1 cellular context compared by ENCODE assay signal in genomic region chr10:3784510-3785250, GRCh38.
TF ChIP-seq lines count a peak whose summit lies in the region.

Gene KLF6, minus strand, starts transcription at chr10:3785209. Its CDS starts 195 bp downstream, at chr10:3785014.

TF ChIP-seq in HepG2, 621 proteins besides CTCF, POLR2A, EP300 and RAD21 (continued from another document and continues in another):
- TF ChIP-seq RERE (CRISPR knock-in tag; IDR thresholded peaks at IDR 0.05; ENCODE audit: low read depth), result no peak
- TF ChIP-seq ARHGAP35 (CRISPR knock-in tag; IDR thresholded peaks at IDR 0.05; ENCODE audit: borderline replicate concordance), result peak; percentile 70; the same call in 1 of the 2 replicates
- TF ChIP-seq ZNF660 (CRISPR knock-in tag; IDR thresholded peaks at IDR 0.05; ENCODE audit: borderline replicate concordance, low read depth), result no peak
- TF ChIP-seq KMT2A (CRISPR knock-in tag; IDR thresholded peaks at IDR 0.05), result no peak; the same call in 1 of the 2 replicates
- peak; percentile 9; the same call in 1 of the 2 replicates for TF ChIP-seq ELF3 (CRISPR knock-in tag; IDR thresholded peaks at IDR 0.05)
- no peak for TF ChIP-seq ZNF260 (CRISPR knock-in tag; IDR thresholded peaks at IDR 0.05; ENCODE audit: borderline replicate concordance, low read depth)
- TF ChIP-seq ZBTB4 (CRISPR knock-in tag; IDR thresholded peaks at IDR 0.05; ENCODE audit: borderline replicate concordance), result no peak
- 0 out of 2 replicates have a peak, but pooled peaks have one; percentile 24 for TF ChIP-seq KDM3A (CRISPR knock-in tag; IDR thresholded peaks at IDR 0.05; ENCODE audit: low read depth)
- peak; percentile 25; the same call in 1 of the 2 replicates for TF ChIP-seq ZNF709 (CRISPR knock-in tag; IDR thresholded peaks at IDR 0.05)
- TF ChIP-seq SP1 (IDR thresholded peaks at IDR 0.05), result no peak
- TF ChIP-seq SP1 (CRISPR knock-in tag; IDR thresholded peaks at IDR 0.05), result no peak
- no peak for TF ChIP-seq CERS6 (CRISPR knock-in tag; IDR thresholded peaks at IDR 0.05)
- no peak for TF ChIP-seq TFE3 (CRISPR knock-in tag; IDR thresholded peaks at IDR 0.05)
- no peak for TF ChIP-seq MXD4 (CRISPR knock-in tag; IDR thresholded peaks at IDR 0.05)
- no peak for TF ChIP-seq ZNF780A (CRISPR knock-in tag; IDR thresholded peaks at IDR 0.05)
- TF ChIP-seq ZNF574 (CRISPR knock-in tag; IDR thresholded peaks at IDR 0.05), result no peak
- TF ChIP-seq ZKSCAN1 (IDR thresholded peaks at IDR 0.05; ENCODE audit: low read length), result no peak
- no peak for TF ChIP-seq TRIM24 (CRISPR knock-in tag; IDR thresholded peaks at IDR 0.05)
- TF ChIP-seq MIXL1 (CRISPR knock-in tag; IDR thresholded peaks at IDR 0.05), result no peak
- TF ChIP-seq ZNF605 (CRISPR knock-in tag; IDR thresholded peaks at IDR 0.05), result peak; percentile 61; the same call in 1 of the 2 replicates
- TF ChIP-seq FUBP1 (CRISPR knock-in tag; IDR thresholded peaks at IDR 0.05; ENCODE audit: borderline replicate concordance), result no peak
- no peak for TF ChIP-seq ATRX (CRISPR knock-in tag; IDR thresholded peaks at IDR 0.05; ENCODE audit: borderline replicate concordance)
- no peak for TF ChIP-seq ZBTB8A (CRISPR knock-in tag; IDR thresholded peaks at IDR 0.05; ENCODE audit: borderline replicate concordance, low read depth)
- TF ChIP-seq ZNF546 (CRISPR knock-in tag; conservative IDR thresholded peaks at IDR 0.05), result no peak
- no peak for TF ChIP-seq ZNF839 (CRISPR knock-in tag; IDR thresholded peaks at IDR 0.05; ENCODE audit: borderline replicate concordance)
- no peak for TF ChIP-seq GLMP (CRISPR knock-in tag; IDR thresholded peaks at IDR 0.05; ENCODE audit: borderline replicate concordance)
- no peak; the same call in 1 of the 2 replicates for TF ChIP-seq DZIP1 (CRISPR knock-in tag; IDR thresholded peaks at IDR 0.05)
- TF ChIP-seq DNMT3B (CRISPR knock-in tag; conservative IDR thresholded peaks at IDR 0.05), result no peak
- TF ChIP-seq ONECUT2 (CRISPR knock-in tag; IDR thresholded peaks at IDR 0.05), result peak; percentile 44; the same call in 1 of the 2 replicates
- TF ChIP-seq HMGA1 (CRISPR knock-in tag; conservative IDR thresholded peaks at IDR 0.05), result no peak
- TF ChIP-seq JUNB (CRISPR knock-in tag; IDR thresholded peaks at IDR 0.05; ENCODE audit: borderline replicate concordance), result no peak
- no peak for TF ChIP-seq ZBTB21 (CRISPR knock-in tag; IDR thresholded peaks at IDR 0.05)
- no peak for TF ChIP-seq ZNF713 (CRISPR knock-in tag; IDR thresholded peaks at IDR 0.05)
- TF ChIP-seq ZNF773 (CRISPR knock-in tag; IDR thresholded peaks at IDR 0.05; ENCODE audit: borderline replicate concordance), result no peak
- TF ChIP-seq MED8 (CRISPR knock-in tag; IDR thresholded peaks at IDR 0.05; ENCODE audit: insufficient replicate concordance), result peak; percentile 2
- TF ChIP-seq ZC3H13 (CRISPR knock-in tag; IDR thresholded peaks at IDR 0.05), result peak; percentile 80
- no peak for TF ChIP-seq ZSCAN21 (CRISPR knock-in tag; IDR thresholded peaks at IDR 0.05; ENCODE audit: borderline replicate concordance)
- peak; percentile 75 for TF ChIP-seq TERF1 (CRISPR knock-in tag; IDR thresholded peaks at IDR 0.05)
- TF ChIP-seq ZNF672 (CRISPR knock-in tag; IDR thresholded peaks at IDR 0.05), result no peak
- TF ChIP-seq CCDC6 (CRISPR knock-in tag; IDR thresholded peaks at IDR 0.05), result peak; percentile 71
- 0 out of 2 replicates have a peak, but pooled peaks have one; percentile 50 for TF ChIP-seq ZKSCAN8 (CRISPR knock-in tag; IDR thresholded peaks at IDR 0.05; ENCODE audit: borderline replicate concordance)
